In genomic region chr11:122981388-122982264, GRCh38 we compare ENCODE assay signal across 9 cellular contexts. TPM values are rescaled to one million over a fixed set of nuclear protein-coding genes. Genes with fewer than 3 reads are reported as not detected.
A peak's percentile ranks its signal among the peaks of the same experiment; 100 is the strongest.
DNase-seq lines count a peak whose midpoint lies in the region; ATAC-seq and TF ChIP-seq lines count a peak whose summit lies in the region.
"Had no signal": no experiment of that assay in that cellular context is flagged by ENCODE, and none has a peak within 500 bp of the region (broad histone marks: within the 10 kb centered on the region; RNA-seq: fewer than 3 reads in every experiment).

Gene BSX, minus strand, starts transcription at chr11:122981834. Its CDS starts 163 bp downstream, at chr11:122981671.

- H3K27me3 Mint-ChIP-seq in activated CD8-positive, alpha-beta memory T cell treated with anti-CD3 and anti-CD28 coated beads, Interleukin-2, amount 10 ng/mL, durations not matched to agents 7 days and 5 days: peaks cover 94% of the 10 kb centered on the region

- no peaks in the 10 kb centered on the region for H3K9me3 ChIP-seq in ovary

- WGBS in ovary, 3 donors: 3 to 5% (median 4%) methylated on average over 35 of the region's 35 CpGs

- H3K27me3 ChIP-seq in ovary: no peaks in the 10 kb centered on the region

- peaks cover 40% of the 10 kb centered on the region for H3K4me1 Mint-ChIP-seq in activated CD8-positive, alpha-beta memory T cell treated with anti-CD3 and anti-CD28 coated beads, Interleukin-2, amount 10 ng/mL, durations not matched to agents 7 days and 5 days

- H3K4me3 ChIP-seq in NB4 (ENCODE audit: low read depth, low read length): no peak within 1 kb of the TSS
- no peak within 1 kb of the TSS for H3K4me3 ChIP-seq in ovary

- no peak within 1 kb of the TSS for H3K27ac ChIP-seq in ovary

- H3K4me1 ChIP-seq in ovary (ENCODE audit: insufficient read depth): no peaks in the 10 kb centered on the region

- H3K9me3 Mint-ChIP-seq in activated CD8-positive, alpha-beta memory T cell treated with anti-CD3 and anti-CD28 coated beads, Interleukin-2, amount 10 ng/mL, durations not matched to agents 7 days and 5 days (ENCODE audit: low read depth): peaks cover 2% of the 10 kb centered on the region

- no peak for TF ChIP-seq CTCF in NB4 (IDR thresholded peaks at IDR 0.05; ENCODE audit: low read depth, low read length)
- TF ChIP-seq CTCF in ovary (IDR thresholded peaks at IDR 0.05): no peak

- intact Hi-C loops in ovary (cut with DNase I): no loop called here

- TF ChIP-seq POLR2A in NB4 (IDR thresholded peaks at IDR 0.05; ENCODE audit: extremely low read depth, insufficient read length): no peak
- TF ChIP-seq POLR2A in ovary (IDR thresholded peaks at IDR 0.05): no peak
- no peak for TF ChIP-seq POLR2A in GM18505 (IDR thresholded peaks at IDR 0.05; ENCODE audit: borderline replicate concordance, extremely low read depth, insufficient read depth, insufficient read length)

- peaks cover 2% of the 10 kb centered on the region for H3K36me3 Mint-ChIP-seq in activated CD8-positive, alpha-beta memory T cell treated with anti-CD3 and anti-CD28 coated beads, Interleukin-2, amount 10 ng/mL, durations not matched to agents 7 days and 5 days

- peak; percentile 94 for DNase-seq in ELF-1 (ENCODE audit: low read depth, low spot score)
- DNase-seq in NB4 (ENCODE audit: low read depth): peak; percentile 80
- DNase-seq in activated CD8-positive, alpha-beta memory T cell treated with anti-CD3 and anti-CD28 coated beads, Interleukin-2, amount 10 ng/mL, durations not matched to agents 7 days and 5 days: peak; percentile 67
- DNase-seq in fibroblast of peridontal ligament (ENCODE audit: extremely low read depth): peak; percentile 13
- DNase-seq in ovary: peak in 3 of 5 donors; percentile 17 to 62 (median 51)
- DNase-seq in NCI-H2081 treated with DMSO at 0.1 percent for 48 hours (lab: John Stamatoyannopoulos, UW): no peak

- TF ChIP-seq EP300 in ovary (IDR thresholded peaks at IDR 0.05): no peak

- H3K36me3 ChIP-seq in ovary: no peaks in the 10 kb centered on the region

- no peak within 1 kb of the TSS for H3K4me3 Mint-ChIP-seq in activated CD8-positive, alpha-beta memory T cell treated with anti-CD3 and anti-CD28 coated beads, Interleukin-2, amount 10 ng/mL, durations not matched to agents 7 days and 5 days

- H3K27ac Mint-ChIP-seq in activated CD8-positive, alpha-beta memory T cell treated with anti-CD3 and anti-CD28 coated beads, Interleukin-2, amount 10 ng/mL, durations not matched to agents 7 days and 5 days: no peak within 1 kb of the TSS

- peak; percentile 62 for ATAC-seq in activated CD8-positive, alpha-beta memory T cell treated with anti-CD3 and anti-CD28 coated beads, Interleukin-2, amount 10 ng/mL, durations not matched to agents 7 days and 5 days
- ATAC-seq in GM21381 (IDR thresholded peaks at IDR 0.05; ENCODE audit: unreplicated experiment) (no peak), GM18505 (IDR thresholded peaks at IDR 0.05; ENCODE audit: unreplicated experiment) (no peak)

- CTCF ChIA-PET in activated CD8-positive, alpha-beta memory T cell treated with anti-CD3 and anti-CD28 coated beads, Interleukin-2, amount 10 ng/mL, durations not matched to agents 7 days and 5 days (lab: Charles Lee): interaction anchor here (2.1 kb wide), 1 partner anchor 73 kb away, joined by 6 read pairs; no protein-coding TSS in a partner anchor

RNA-seq across cellular contexts. Expression of gene BSX, which starts in this region (rescaled TPM):
- total RNA-seq in activated CD8-positive, alpha-beta memory T cell treated with anti-CD3 and anti-CD28 coated beads, Interleukin-2, amount 10 ng/mL, durations not matched to agents 7 days and 5 days: not detected
- total RNA-seq in ovary: not detected
- polyA plus RNA-seq in ovary: not detected
- total RNA-seq: mononuclear cell had no signal

Comparison
In these comparisons a context has a peak if more than half of its experiments do, and no peak if none do; other contexts are left out.
1. Peak in DNase-seq and ATAC-seq in activated CD8-positive, alpha-beta memory T cell treated with anti-CD3 and anti-CD28 coated beads, Interleukin-2, amount 10 ng/mL, durations not matched to agents 7 days and 5 days; RNA of the gene not detected or under 1 TPM.
2. Peak in DNase-seq in ovary; RNA of the gene not detected or under 1 TPM.